Comparison of ENCODE assay signal across 12 cellular contexts in the genomic region with DNA sequence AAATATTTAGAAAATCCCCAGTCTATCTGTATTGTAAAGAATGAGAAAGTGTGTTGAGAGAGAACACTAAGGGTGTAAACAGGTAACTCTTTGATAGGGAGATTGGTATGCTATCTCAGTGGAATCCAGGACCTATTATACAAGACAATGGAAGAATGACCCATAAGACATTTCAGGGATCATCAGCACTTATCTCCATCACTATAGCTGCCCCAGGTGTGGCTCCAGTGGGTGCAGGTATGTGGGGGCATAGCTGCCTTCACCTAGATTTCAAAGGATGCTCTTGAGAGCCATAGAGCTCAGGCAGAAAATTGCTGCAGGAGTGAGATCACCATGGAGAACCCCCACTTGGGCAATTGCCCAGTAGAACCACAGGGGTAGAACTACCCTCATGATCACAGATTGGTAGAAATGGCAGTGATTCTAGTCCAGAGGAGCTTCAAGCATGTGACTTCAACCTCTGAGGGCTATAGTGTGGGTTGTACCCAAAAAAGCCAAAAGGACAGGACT.
DNase-seq lines count a peak whose midpoint lies in the region; FAIRE-seq and TF ChIP-seq lines count a peak whose summit lies in the region.
"Had no signal": no experiment of that assay in that cellular context is flagged by ENCODE, and none has a peak within 500 bp of the region (broad histone marks: within the 10 kb centered on the region; RNA-seq: fewer than 3 reads in every experiment).

No MANE protein-coding gene starts in this region.

- POLR2A ChIA-PET in H1 (lab: Charles Lee; ENCODE audit: partially characterized antibody): interaction anchor here (1.1 to 1.6 kb wide), 2 partner anchors 15 to 57 kb away, joined by 3 to 4 read pairs; no protein-coding TSS in a partner anchor
- POLR2A ChIA-PET in GM10248 (lab: Yijun Ruan, JAX): no interaction called here

- no peak for TF ChIP-seq POLR2A in H1 (IDR thresholded peaks at IDR 0.05; ENCODE audit: control extremely low read depth in 1 of 2, low read depth in 2 of 2, low read length in 2 of 2)
- TF ChIP-seq POLR2A in adrenal gland (IDR thresholded peaks at IDR 0.05): no peak

- H2BK5ac ChIP-seq in H1 (ENCODE audit: low read depth, low read length): no peak overlapping the region; the same call in 1 of the 2 replicates

- no peaks in the 10 kb centered on the region for H4K20me1 ChIP-seq in H1 (replicated peaks in 1 of 2; ENCODE audit: control insufficient read depth in 1 of 2, insufficient read depth in 2 of 2, low read length in 2 of 2)

- H2BK20ac ChIP-seq in H1 (ENCODE audit: low read length): no peak overlapping the region

- H3K14ac ChIP-seq in H1 (ENCODE audit: insufficient read length): no peak overlapping the region

- H3K23me2 ChIP-seq in H1 (ENCODE audit: low read depth, low read length): no peaks in the 10 kb centered on the region

- TF ChIP-seq CTCF in H1 (IDR thresholded peaks at IDR 0.05; ENCODE audit: control extremely low read depth in 1 of 3, insufficient read depth in 1 of 3, low read depth in 1 of 3, low read length in 3 of 3) (no peak), GM10248 (IDR thresholded peaks at IDR 0.05; ENCODE audit: control extremely low read depth, extremely low read depth, low read depth, missing control alignments) (no peak), adrenal gland (IDR thresholded peaks at IDR 0.05) (no peak)

- H3K4me2 ChIP-seq in H1 (ENCODE audit: insufficient read depth in 1 of 2, low read depth in 2 of 2, low read length in 2 of 2): no peak overlapping the region
- H3K4me2 ChIP-seq: A549 had no signal

- peak overlapping the region; percentile 46 for H3K4ac ChIP-seq in H1 (replicated peaks; ENCODE audit: insufficient read length, low read depth, low read length)

- H2AK5ac ChIP-seq in H1 (ENCODE audit: low read depth, low read length): no peak overlapping the region

- H3K27ac ChIP-seq in HUES64 (ENCODE audit: low read depth, low read length) (peak overlapping the region; percentile 70; the same call in 1 of the 2 replicates), H1 (ENCODE audit: low read depth, low read length) (no peak overlapping the region), iPS DF 6.9 (ENCODE audit: low read length) (no peak overlapping the region), adrenal gland (no peak overlapping the region)
- H3K27ac ChIP-seq: A549, C4-2B had no signal

- H4K8ac ChIP-seq in H1 (ENCODE audit: extremely low read depth, insufficient read depth, low read length): no peak overlapping the region

- no peak overlapping the region for H3K56ac ChIP-seq in H1 (replicated peaks; ENCODE audit: insufficient read length, low read depth, low read length)

- no peak overlapping the region for H2AFZ ChIP-seq in H1 (ENCODE audit: low read length)

- H3K79me2 ChIP-seq in H1 (ENCODE audit: control insufficient read depth in 1 of 2, insufficient read depth in 2 of 2, low read length in 2 of 2): no peaks in the 10 kb centered on the region

- H3K9ac ChIP-seq in HUES64 (ENCODE audit: low read depth, low read length) (no peak overlapping the region), H1 (replicated peaks in 1 of 4; ENCODE audit: extremely low read depth in 1 of 4, low read depth in 3 of 4, low read length in 3 of 4) (no peak overlapping the region)

- no peaks in the 10 kb centered on the region for H3K36me3 ChIP-seq in HUES64 (ENCODE audit: insufficient read depth, low read length)
- H3K36me3 ChIP-seq in H1 (ENCODE audit: control insufficient read depth in 2 of 4, insufficient read depth in 4 of 4, low read length in 3 of 4): no peaks in the 10 kb centered on the region
- no peaks in the 10 kb centered on the region for H3K36me3 ChIP-seq in iPS DF 6.9 (ENCODE audit: control insufficient read depth, insufficient read depth, low read length)
- no peaks in the 10 kb centered on the region for H3K36me3 ChIP-seq in adrenal gland (replicated peaks in 1 of 2)
- H3K36me3 ChIP-seq: BE2C had no signal

- TF ChIP-seq RAD21 in H1 (IDR thresholded peaks at IDR 0.05 in 1 of 2, conservative IDR thresholded peaks at IDR 0.05 in 1 of 2; ENCODE audit: low read depth in 2 of 2, low read length in 2 of 2): no peak

- H3K79me1 ChIP-seq in H1 (ENCODE audit: low read depth, low read length): no peaks in the 10 kb centered on the region

- H4K91ac ChIP-seq in H1 (replicated peaks; ENCODE audit: insufficient read length, low read length): peak overlapping the region; percentile 79

- TF ChIP-seq EP300 in H1 (IDR thresholded peaks at IDR 0.05; ENCODE audit: borderline replicate concordance in 1 of 2, low read depth in 2 of 2, low read length in 2 of 2): peak in 1 of 2 experiments; percentile 82; a peak in 1 of 3 replicates

- DNase-seq in H1 (ENCODE audit: low read depth in 1 of 2, low spot score in 2 of 2) (peak; percentile 44 to 47), iPS DF 6.9 (ENCODE audit: low read depth, low spot score) (peak; percentile 31), GM10248 (ENCODE audit: extremely low spot score) (no peak), adrenal gland (no peak)
- DNase-seq in NK-92 treated with Interleukin-12 subunit alpha and Interleukin-12 subunit beta, amount 100 ng/mL, for 24 hours (lab: John Stamatoyannopoulos, UW): no peak
- DNase-seq: BE2C; CD4-positive, alpha-beta memory T cell; DMS79 had no signal

- H3K27me3 ChIP-seq in HUES64 (ENCODE audit: insufficient read depth, low read length) (no peaks in the 10 kb centered on the region), H1 (replicated peaks in 1 of 4; ENCODE audit: control insufficient read depth in 3 of 4, extremely low read depth in 1 of 4, insufficient read depth in 3 of 4, low read length in 3 of 4) (no peaks in the 10 kb centered on the region), iPS DF 6.9 (ENCODE audit: control insufficient read depth, insufficient read depth, low read length) (no peaks in the 10 kb centered on the region), adrenal gland (no peaks in the 10 kb centered on the region)
- H3K27me3 ChIP-seq: BE2C had no signal

- H3K4me1 ChIP-seq in HUES64 (ENCODE audit: insufficient read depth, low read length) (peaks cover 11% of the 10 kb centered on the region), H1 (replicated peaks in 1 of 4; ENCODE audit: control insufficient read depth in 3 of 4, insufficient read depth in 4 of 4, low read length in 3 of 4) (peaks cover 3 to 16% (median 8%) of the 10 kb centered on the region in 4 experiments; a peak in 6 of 7 replicates), iPS DF 6.9 (ENCODE audit: control insufficient read depth, insufficient read depth, low read length) (peaks cover 6% of the 10 kb centered on the region; the same call in 1 of the 2 replicates), adrenal gland (replicated peaks in 1 of 2) (peaks cover 0 to 4% of the 10 kb centered on the region in 2 donors)
- H3K4me1 ChIP-seq: A549, BE2C had no signal

- intact Hi-C loops in adrenal gland (cut with DNase I): no loop called here

- no peak overlapping the region for H3K23ac ChIP-seq in H1 (ENCODE audit: insufficient read length)

- H3K18ac ChIP-seq in H1 (ENCODE audit: extremely low read depth, low read length): no peak overlapping the region

- H2BK120ac ChIP-seq in H1 (replicated peaks; ENCODE audit: low read depth, low read length): peak overlapping the region; percentile 29

- H2BK15ac ChIP-seq in H1 (ENCODE audit: low read length): no peak overlapping the region

- no peak overlapping the region; the same call in 1 of the 2 replicates for H2BK12ac ChIP-seq in H1 (ENCODE audit: low read depth, low read length)

- CTCF ChIA-PET in H1 (lab: Charles Lee; ENCODE audit: partially characterized antibody) (no interaction called here), GM10248 (lab: Yijun Ruan, JAX) (no interaction called here)

- no peak overlapping the region for H3K4me3 ChIP-seq in HUES64 (ENCODE audit: low read length)
- no peak overlapping the region for H3K4me3 ChIP-seq in H1 (ENCODE audit: extremely low read depth in 1 of 4, insufficient read depth in 2 of 4, low read depth in 3 of 4, low read length in 4 of 4)
- H3K4me3 ChIP-seq in iPS DF 6.9 (ENCODE audit: low read length): no peak overlapping the region
- no peak overlapping the region for H3K4me3 ChIP-seq in adrenal gland
- H3K4me3 ChIP-seq: A549 had no signal

- FAIRE-seq in H1 (lab: Jason Lieb, UNC): peak; percentile 80
- FAIRE-seq: A549, GM12892 had no signal

- peaks cover 8% of the 10 kb centered on the region; the same call in 1 of the 2 replicates for H3K9me3 ChIP-seq in HUES64 (ENCODE audit: insufficient read depth, low read depth, low read length)
- peaks cover 3 to 19% of the 10 kb centered on the region in 2 experiments; a peak in 3 of 4 replicates for H3K9me3 ChIP-seq in H1 (ENCODE audit: insufficient read depth in 2 of 2, low read depth in 1 of 2, low read length in 1 of 2)
- no peaks in the 10 kb centered on the region for H3K9me3 ChIP-seq in iPS DF 6.9 (ENCODE audit: control insufficient read depth, insufficient read depth, low read length)
- H3K9me3 ChIP-seq in adrenal gland (replicated peaks in 1 of 3): no peaks in the 10 kb centered on the region
- H3K9me3 ChIP-seq: BE2C had no signal

- H4K5ac ChIP-seq in H1 (ENCODE audit: insufficient read length, low read depth, low read length): peak overlapping the region; percentile 40

TF ChIP-seq in H1, 55 proteins besides CTCF, POLR2A, EP300 and RAD21:
- TF ChIP-seq TCF12 (IDR thresholded peaks at IDR 0.05; ENCODE audit: low read depth, low read length) (peak; percentile 98), ASH2L (IDR thresholded peaks at IDR 0.05; ENCODE audit: low read length) (peak; percentile 42), FOSL1 (IDR thresholded peaks at IDR 0.05; ENCODE audit: insufficient read depth, low read depth, low read length) (no peak), TEAD4 (IDR thresholded peaks at IDR 0.05; ENCODE audit: low read depth, low read length) (peak; percentile 86), NANOG (IDR thresholded peaks at IDR 0.05; ENCODE audit: insufficient read depth, low read depth, low read length, poor library complexity, severe bottlenecking) (peak; percentile 77)

Comparison
In these comparisons a context has a peak if more than half of its experiments do, and no peak if none do; other contexts are left out.
1. DNase-seq: peak in H1 (2 of 2) and iPS DF 6.9 (single experiment); none in GM10248 (single experiment), adrenal gland (0 of 7) and NK-92 treated with Interleukin-12 subunit alpha and Interleukin-12 subunit beta, amount 100 ng/mL, for 24 hours (single experiment).